Comparison of ENCODE assay signal across 26 cellular contexts in the genomic region with DNA sequence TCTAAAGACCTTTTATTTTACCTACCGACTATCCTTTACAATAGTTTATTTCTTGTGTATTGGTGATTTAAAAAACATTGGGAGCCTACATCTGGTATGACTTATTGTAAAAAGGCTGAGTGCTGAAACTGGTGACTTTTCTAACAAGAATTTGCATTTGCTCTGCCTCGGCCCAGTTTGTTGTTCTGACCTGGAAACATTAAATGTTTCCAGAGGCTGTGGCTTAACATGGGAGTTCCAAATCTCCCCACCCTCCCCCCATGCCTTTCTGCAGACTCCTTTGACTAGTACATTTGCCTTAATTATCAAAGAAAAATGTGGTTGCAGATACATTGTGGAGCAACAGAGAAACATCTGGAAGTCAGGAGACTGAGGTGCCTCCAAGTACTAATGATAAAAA. TPM values are rescaled to one million over a fixed set of nuclear protein-coding genes. Genes with fewer than 3 reads are reported as not detected.
DNase-seq lines count a peak whose midpoint lies in the region; ATAC-seq and TF ChIP-seq lines count a peak whose summit lies in the region.
"Had no signal": no experiment of that assay in that cellular context is flagged by ENCODE, and none has a peak within 500 bp of the region (broad histone marks: within the 10 kb centered on the region; RNA-seq: fewer than 3 reads in every experiment).

No MANE protein-coding gene starts in this region.

- peak overlapping the region; percentile 64 for H3K4me3 Mint-ChIP-seq in HFFc6
- H3K4me3 Mint-ChIP-seq: activated CD8-positive, alpha-beta T cell treated with anti-CD3 and anti-CD28 coated beads for 36 hours; CD4-positive, alpha-beta memory T cell had no signal

- H3K4me3 ChIP-seq in choroid plexus epithelial cell (ENCODE audit: low read depth, low read length), result no peak overlapping the region
- H3K4me3 ChIP-seq: HAP-1, heart right ventricle, left ventricle myocardium inferior, stomach, upper lobe of right lung had no signal

- peaks cover 5% of the 10 kb centered on the region for H3K36me3 Mint-ChIP-seq in HFFc6 (ENCODE audit: low read depth)
- H3K36me3 Mint-ChIP-seq: CD4-positive, alpha-beta memory T cell had no signal

- peaks cover 57% of the 10 kb centered on the region for H3K4me1 Mint-ChIP-seq in HFFc6 (ENCODE audit: low read depth)
- H3K4me1 Mint-ChIP-seq: CD4-positive, alpha-beta memory T cell had no signal

- no peaks in the 10 kb centered on the region for H3K27me3 Mint-ChIP-seq in HFFc6 (ENCODE audit: insufficient read depth)
- H3K27me3 Mint-ChIP-seq: CD4-positive, alpha-beta memory T cell had no signal

- peak overlapping the region; percentile 82 for H3K27ac Mint-ChIP-seq in HFFc6
- H3K27ac Mint-ChIP-seq: activated CD8-positive, alpha-beta T cell treated with anti-CD3 and anti-CD28 coated beads for 36 hours had no signal

- ATAC-seq in Right ventricle myocardium superior (ENCODE audit: poor library complexity), result no peak
- ATAC-seq in HG03280 (IDR thresholded peaks at IDR 0.05; ENCODE audit: unreplicated experiment), result no peak
- ATAC-seq: activated CD4-positive, CD25-positive, alpha-beta regulatory T cell treated with anti-CD3 and anti-CD28 coated beads, Interleukin-2, amount 50 U/mL, for 24 hours; activated CD8-positive, alpha-beta T cell treated with anti-CD3 and anti-CD28 coated beads for 36 hours; esophagus mucosa; heart right ventricle; HepG2; upper lobe of right lung had no signal

- DNase-seq in AG08396 (ENCODE audit: low spot score) (peak; percentile 59), HFFc6 (peak; percentile 77), choroid plexus epithelial cell (ENCODE audit: low read depth) (peak; percentile 82), iris pigment epithelial cell (ENCODE audit: low read depth) (peak; percentile 80), GDM1 (lab: John Stamatoyannopoulos, UW) (no peak), NCI-H748 (lab: John Stamatoyannopoulos, UW; ENCODE audit: unreplicated experiment) (no peak), Right ventricle myocardium superior (no peak)
- DNase-seq: activated CD8-positive, alpha-beta T cell treated with anti-CD3 and anti-CD28 coated beads for 36 hours; activated T-cell treated with anti-CD3 and anti-CD28 coated beads, Interleukin-2, amount 50 U/mL, for 1 hour; anterior cingulate cortex; CD4-positive, alpha-beta memory T cell; cerebellar nuclear complex; DMS153; effector CD4-positive, alpha-beta T cell; heart right ventricle; left ventricle myocardium inferior; NCI-H526 treated with DMSO at 0.1 percent for 48 hours; retina; stimulated activated CD4-positive, alpha-beta T cell treated with anti-CD3 and anti-CD28 coated beads, Interleukin-12 subunit alpha, Interleukin-12 subunit beta, amount 100 ng/mL, for 4 hours; stomach; upper lobe of right lung had no signal

- no peak for TF ChIP-seq CTCF in HFFc6 (IDR thresholded peaks at IDR 0.05)
- no peak for TF ChIP-seq CTCF in choroid plexus epithelial cell (conservative IDR thresholded peaks at IDR 0.05; ENCODE audit: low read depth, low read length)

- intact Hi-C loops in Right ventricle myocardium superior (cut with DNase I), result no loop called here

- H3K9me3 Mint-ChIP-seq in HFFc6, result no peaks in the 10 kb centered on the region; the same call in 1 of the 2 replicates
- H3K9me3 Mint-ChIP-seq: activated CD8-positive, alpha-beta T cell treated with anti-CD3 and anti-CD28 coated beads for 36 hours had no signal

RNA-seq across cellular contexts. Expression of a gene that starts 39.8 kb away (rescaled TPM):
- 100 to 1,000 TPM; 163 to 250 (median 180) TPM for total RNA-seq in HFFc6 (2021; fragmentation: NEBNext Ultra II Directional; extraction: Animal tissue kit (Norgen Biotek cat#: 25700))
- 82.2 TPM for total RNA-seq in Right ventricle myocardium superior

Comparison
In these comparisons a context has a peak if more than half of its experiments do, and no peak if none do; other contexts are left out.
1. DNase-seq: peak in AG08396 (single experiment), HFFc6 (single experiment), choroid plexus epithelial cell (single experiment) and iris pigment epithelial cell (single experiment); none in GDM1 (single experiment), NCI-H748 (single experiment) and Right ventricle myocardium superior (single experiment).